8 cellular contexts compared by ENCODE assay signal in the genomic region with DNA sequence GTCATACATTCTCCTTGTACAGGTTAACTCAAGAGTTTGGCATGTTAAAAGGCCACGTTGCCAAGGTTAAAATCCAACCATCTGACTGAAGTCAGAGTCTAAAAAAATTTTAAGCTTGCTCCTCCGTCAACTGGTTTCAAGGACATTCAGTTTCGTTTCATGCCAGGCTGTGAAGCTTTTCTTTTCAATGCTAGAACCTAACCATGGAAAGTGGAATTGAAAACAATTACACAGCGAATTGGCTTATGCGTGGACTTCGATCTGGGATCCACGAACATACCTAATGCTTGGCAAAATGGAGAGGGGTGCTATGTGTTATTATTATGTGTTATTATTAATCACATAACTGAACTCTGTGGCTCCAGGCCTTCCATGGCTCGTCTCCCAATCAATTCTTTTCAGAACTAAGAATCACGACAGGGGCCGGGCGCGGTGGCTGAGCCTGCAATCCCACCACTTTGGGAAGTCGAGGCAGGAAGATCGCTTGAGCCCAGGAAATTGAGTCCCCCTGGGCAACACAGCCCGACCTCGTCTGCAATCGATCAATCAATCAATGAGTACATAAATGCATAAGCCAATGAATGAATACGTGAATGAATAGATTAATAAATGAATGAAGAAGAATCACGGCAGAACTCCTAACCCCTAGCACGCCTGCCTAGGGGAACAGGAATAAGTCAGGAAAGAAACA. TPM values are rescaled to one million over a fixed set of nuclear protein-coding genes. Genes with fewer than 3 reads are reported as not detected.
DNase-seq lines count a peak whose midpoint lies in the region; ATAC-seq and TF ChIP-seq lines count a peak whose summit lies in the region.

No MANE protein-coding gene starts in this region.

- H3K27ac ChIP-seq in A673 (ENCODE audit: low read depth, low read length, poor library complexity, severe bottlenecking), result peak overlapping the region; percentile 97
- peak overlapping the region; percentile 95 for H3K27ac ChIP-seq in psoas muscle

- intact Hi-C loops in A673 (cut with micrococcal nuclease; ENCODE audit: unreplicated experiment), result no loop called here
- intact Hi-C loops in psoas muscle (cut with DNase I), result loop anchor here in 1 of 2 donors (10.0 kb wide), 1 partner anchor 1844 kb away; a partner anchor contains a TSS

- DNase-seq in A673 (ENCODE audit: low spot score) (no peak), glutamatergic neuron (peak; percentile 23), psoas muscle (peak; percentile 23 to 47), NCI-H2081 treated with DMSO at 0.1 percent for 48 hours (lab: John Stamatoyannopoulos, UW) (no peak), NCI-H82 treated with DMSO at 0.1 percent for 48 hours (lab: John Stamatoyannopoulos, UW; ENCODE audit: unreplicated experiment) (no peak)
- DNase-seq in activated T-cell treated with anti-CD3 and anti-CD28 coated beads, Interleukin-2, amount 50 U/mL, for 72 hours, result no peak

- H3K4me3 Mint-ChIP-seq in activated T-cell treated with anti-CD3 and anti-CD28 coated beads, Interleukin-2, amount 50 U/mL, for 72 hours, result peak overlapping the region; percentile 98 to 99
- peak overlapping the region; percentile 93 for H3K4me3 Mint-ChIP-seq in glutamatergic neuron (ENCODE audit: unreplicated experiment)

- ATAC-seq in GM18519 (IDR thresholded peaks at IDR 0.05; ENCODE audit: low FRiP score, unreplicated experiment) (peak; percentile 29), HG03565 (IDR thresholded peaks at IDR 0.05; ENCODE audit: unreplicated experiment) (peak; percentile 20), psoas muscle (peak in 2 of 4 donors; percentile 43)
- ATAC-seq in activated T-cell treated with anti-CD3 and anti-CD28 coated beads, Interleukin-2, amount 50 U/mL, for 72 hours (replicated peaks in 1 of 2), result no peak

- TF ChIP-seq CTCF in A673 (conservative IDR thresholded peaks at IDR 0.05; ENCODE audit: low read depth, low read length) (no peak), glutamatergic neuron (IDR thresholded peaks at IDR 0.05; ENCODE audit: partially characterized antibody, unreplicated experiment) (no peak), psoas muscle (IDR thresholded peaks at IDR 0.05) (no peak)

- H3K9me3 Mint-ChIP-seq in activated T-cell treated with anti-CD3 and anti-CD28 coated beads, Interleukin-2, amount 50 U/mL, for 72 hours, result no peaks in the 10 kb centered on the region
- peaks cover 8% of the 10 kb centered on the region for H3K9me3 Mint-ChIP-seq in glutamatergic neuron (ENCODE audit: unreplicated experiment)

- no peaks in the 10 kb centered on the region for H3K27me3 Mint-ChIP-seq in activated T-cell treated with anti-CD3 and anti-CD28 coated beads, Interleukin-2, amount 50 U/mL, for 72 hours (ENCODE audit: low read depth)
- peaks cover 8% of the 10 kb centered on the region for H3K27me3 Mint-ChIP-seq in glutamatergic neuron (ENCODE audit: unreplicated experiment)

- H3K36me3 ChIP-seq in A673 (ENCODE audit: insufficient read depth, low read length, poor library complexity, severe bottlenecking) (peaks cover 5% of the 10 kb centered on the region), psoas muscle (ENCODE audit: insufficient read depth in 1 of 2, low read depth in 1 of 2) (no peaks in the 10 kb centered on the region)

- 5 to 12% (median 8%) methylated on average over 20 of the region's 20 CpGs for WGBS in psoas muscle, 3 donors

- H3K9me3 ChIP-seq in A673 (ENCODE audit: low read depth, low read length, poor library complexity, severe bottlenecking) (no peaks in the 10 kb centered on the region), psoas muscle (no peaks in the 10 kb centered on the region)

- H3K36me3 Mint-ChIP-seq in activated T-cell treated with anti-CD3 and anti-CD28 coated beads, Interleukin-2, amount 50 U/mL, for 72 hours (ENCODE audit: insufficient read depth in 2 of 2), result peaks cover 7 to 8% of the 10 kb centered on the region in 2 donors
- H3K36me3 Mint-ChIP-seq in glutamatergic neuron (ENCODE audit: unreplicated experiment), result no peaks in the 10 kb centered on the region

- H3K27me3 ChIP-seq in A673 (replicated peaks; ENCODE audit: insufficient read depth, low read depth, low read length, poor library complexity) (no peaks in the 10 kb centered on the region), psoas muscle (ENCODE audit: insufficient read depth in 3 of 3, low read length in 2 of 3) (no peaks in the 10 kb centered on the region)

- BruUV-seq in A673 (replicated peaks; lab: Mats Ljungman, UMichigan), result TSS peak; percentile 84

- H3K27ac Mint-ChIP-seq in activated T-cell treated with anti-CD3 and anti-CD28 coated beads, Interleukin-2, amount 50 U/mL, for 72 hours, result peak overlapping the region; percentile 96
- H3K27ac Mint-ChIP-seq in glutamatergic neuron (ENCODE audit: unreplicated experiment), result peak overlapping the region; percentile 95

- CTCF ChIA-PET in A673 (lab: Charles Lee), result interaction anchor here (0.6 kb wide), 3 partner anchors 39 to 1064 kb away, joined by 3 to 4 read pairs (median 4); no protein-coding TSS in a partner anchor

- POLR2A ChIA-PET in A673 (lab: Charles Lee; ENCODE audit: low non-redundant PET), result interaction anchor here (0.5 to 0.6 kb wide), 5 partner anchors 31 to 1582 kb away, joined by 4 to 19 read pairs (median 10); no protein-coding TSS in a partner anchor

- H3K4me1 Mint-ChIP-seq in activated T-cell treated with anti-CD3 and anti-CD28 coated beads, Interleukin-2, amount 50 U/mL, for 72 hours (ENCODE audit: low read depth), result peaks cover 37% of the 10 kb centered on the region
- peaks cover 13% of the 10 kb centered on the region for H3K4me1 Mint-ChIP-seq in glutamatergic neuron (ENCODE audit: low read depth, unreplicated experiment)

- H3K4me1 ChIP-seq in A673 (ENCODE audit: insufficient read depth, low read length, poor library complexity, severe bottlenecking) (peaks cover 20% of the 10 kb centered on the region), psoas muscle (peaks cover 26% of the 10 kb centered on the region)

- H3K4me3 ChIP-seq in A673 (ENCODE audit: low read depth, low read length, poor library complexity, severe bottlenecking) (peak overlapping the region; percentile 98), psoas muscle (peak overlapping the region; percentile 80)

RNA-seq across cellular contexts. Expression of a gene that starts 0.8 kb away (rescaled TPM):
- total RNA-seq in A673 (2021), result 30.0 and 30.2 TPM in 2 replicates
- total RNA-seq in activated T-cell treated with anti-CD3 and anti-CD28 coated beads, Interleukin-2, amount 50 U/mL, for 72 hours, result 10 to 100 TPM; 17.5 to 18.5 TPM
- total RNA-seq in glutamatergic neuron (ENCODE audit: unreplicated experiment), result 41.4 TPM
- total RNA-seq in psoas muscle, result 1 to 10 TPM; 4.3 to 7.8 (median 7.0) TPM
- 1 to 10 TPM; 2.9 to 8.9 (median 6.8) TPM for polyA plus RNA-seq in psoas muscle

RNA-seq across cellular contexts. Expression of a gene that starts 7.1 kb away (rescaled TPM):
- 16.4 and 17.1 TPM in 2 replicates for total RNA-seq in A673 (2021)
- total RNA-seq in activated T-cell treated with anti-CD3 and anti-CD28 coated beads, Interleukin-2, amount 50 U/mL, for 72 hours, result 10 to 100 TPM; 22.4 to 23.8 TPM
- 20.7 TPM for total RNA-seq in glutamatergic neuron (ENCODE audit: unreplicated experiment)
- 1 to 10 TPM; 3.0 to 4.0 (median 3.5) TPM for total RNA-seq in psoas muscle
- polyA plus RNA-seq in psoas muscle, result 1 to 10 TPM; 3.3 to 7.0 (median 4.4) TPM

Comparison
In these comparisons a context has a peak if more than half of its experiments do, and no peak if none do; other contexts are left out.
1. DNase-seq: peak in glutamatergic neuron (single experiment) and psoas muscle (2 of 2); none in A673 (single experiment), activated T-cell treated with anti-CD3 and anti-CD28 coated beads, Interleukin-2, amount 50 U/mL, for 72 hours (0 of 2), NCI-H2081 treated with DMSO at 0.1 percent for 48 hours (single experiment) and NCI-H82 treated with DMSO at 0.1 percent for 48 hours (single experiment).
2. ATAC-seq: peak in GM18519 (single experiment) and HG03565 (single experiment); none in activated T-cell treated with anti-CD3 and anti-CD28 coated beads, Interleukin-2, amount 50 U/mL, for 72 hours (0 of 2).